1 cellular context compared by ENCODE assay signal in the genomic region with DNA sequence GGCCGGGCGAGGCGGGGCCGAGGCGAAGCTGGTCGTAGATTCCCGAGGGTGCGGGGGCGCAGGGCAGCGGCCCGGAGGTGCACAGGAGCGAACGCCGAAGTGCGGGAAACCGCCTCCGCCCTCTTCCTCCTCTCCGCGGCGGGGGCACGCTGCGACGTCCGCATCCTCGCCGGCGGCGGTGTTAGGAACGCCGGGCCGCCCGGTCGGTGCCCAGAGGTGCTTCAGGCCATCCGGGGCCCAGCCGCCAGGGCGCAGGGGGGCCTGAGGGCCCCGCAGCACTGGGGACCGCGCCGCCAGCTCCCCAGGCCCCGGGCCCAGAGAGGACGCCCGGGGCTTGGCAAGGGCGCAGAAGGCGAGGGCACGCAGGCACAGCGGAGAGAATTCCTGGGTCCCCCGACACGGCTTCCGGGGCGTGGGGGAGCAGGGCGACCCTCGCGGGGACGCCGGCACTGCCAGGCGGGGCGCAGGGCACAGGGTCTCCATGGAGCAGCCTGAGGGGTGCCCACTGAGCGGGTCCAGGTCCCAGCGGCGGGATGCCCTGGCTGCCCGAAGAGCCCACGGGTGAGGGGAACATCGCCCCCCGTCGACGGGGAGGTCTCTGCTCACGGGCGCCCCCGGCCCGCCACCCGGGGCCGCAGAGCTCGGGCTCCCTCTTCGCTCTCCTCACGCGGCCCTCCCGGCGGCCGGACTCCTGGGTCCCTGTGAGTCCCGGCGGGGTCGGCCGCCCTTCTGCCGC.
TF ChIP-seq lines count a peak whose summit lies in the region.

No MANE protein-coding gene starts in this region.

TF ChIP-seq in HepG2, 621 proteins besides CTCF, POLR2A, EP300 and RAD21 (continues in another document):
- TF ChIP-seq ZSCAN30 (CRISPR knock-in tag; IDR thresholded peaks at IDR 0.05) (no peak), ZNF12 (CRISPR knock-in tag; IDR thresholded peaks at IDR 0.05) (no peak), MXI1 (IDR thresholded peaks at IDR 0.05; ENCODE audit: borderline replicate concordance, low read depth, low read length) (no peak), TIGD3 (CRISPR knock-in tag; IDR thresholded peaks at IDR 0.05; ENCODE audit: borderline replicate concordance) (no peak), ZFP36L1 (CRISPR knock-in tag; IDR thresholded peaks at IDR 0.05) (no peak), KMT2B (CRISPR knock-in tag; IDR thresholded peaks at IDR 0.05) (no peak), CCAR2 (optimal IDR thresholded peaks at IDR 0.05; ENCODE audit: low read depth, low read length) (no peak), CHCHD3 (CRISPR knock-in tag; IDR thresholded peaks at IDR 0.05) (no peak), NKX3-1 (CRISPR knock-in tag; IDR thresholded peaks at IDR 0.05) (no peak), ZFP1 (CRISPR knock-in tag; IDR thresholded peaks at IDR 0.05) (no peak), HCFC1 (IDR thresholded peaks at IDR 0.05; ENCODE audit: low read depth, low read length) (no peak), ELF4 (CRISPR knock-in tag; IDR thresholded peaks at IDR 0.05; ENCODE audit: borderline replicate concordance) (no peak), U2AF2 (IDR thresholded peaks at IDR 0.05; ENCODE audit: low read depth, low read length) (0 out of 2 replicates have a peak, but pooled peaks have one; percentile 29), ZNF142 (CRISPR knock-in tag; IDR thresholded peaks at IDR 0.05) (peak; percentile 46; the same call in 1 of the 2 replicates), HBP1 (CRISPR knock-in tag; IDR thresholded peaks at IDR 0.05; ENCODE audit: low read depth) (no peak), ZNF558 (CRISPR knock-in tag; IDR thresholded peaks at IDR 0.05; ENCODE audit: borderline replicate concordance) (no peak), PLSCR1 (CRISPR knock-in tag; IDR thresholded peaks at IDR 0.05; ENCODE audit: borderline replicate concordance) (no peak), ZNF143 (CRISPR knock-in tag; IDR thresholded peaks at IDR 0.05) (no peak), NRL (CRISPR knock-in tag; IDR thresholded peaks at IDR 0.05; ENCODE audit: borderline replicate concordance) (no peak), ZNF879 (CRISPR knock-in tag; IDR thresholded peaks at IDR 0.05) (0 out of 2 replicates have a peak, but pooled peaks have one; percentile 58), E2F2 (CRISPR knock-in tag; IDR thresholded peaks at IDR 0.05; ENCODE audit: borderline replicate concordance) (no peak), ARHGAP35 (CRISPR knock-in tag; IDR thresholded peaks at IDR 0.05; ENCODE audit: borderline replicate concordance) (no peak), ZNF562 (CRISPR knock-in tag; IDR thresholded peaks at IDR 0.05; ENCODE audit: borderline replicate concordance) (no peak), PBX2 (CRISPR knock-in tag; IDR thresholded peaks at IDR 0.05) (no peak), HDAC1 (CRISPR knock-in tag; IDR thresholded peaks at IDR 0.05) (no peak; the same call in 1 of the 2 replicates), HOXA3 (CRISPR knock-in tag; IDR thresholded peaks at IDR 0.05) (no peak; the same call in 1 of the 2 replicates), SAP130 (CRISPR knock-in tag; IDR thresholded peaks at IDR 0.05; ENCODE audit: low read depth) (no peak; the same call in 1 of the 2 replicates), TAF15 (IDR thresholded peaks at IDR 0.05; ENCODE audit: low read depth, low read length, poor library complexity, severe bottlenecking) (no peak), HNF4A (CRISPR knock-in tag; IDR thresholded peaks at IDR 0.05) (no peak), CENPX (CRISPR knock-in tag; IDR thresholded peaks at IDR 0.05) (no peak), ZNF496 (CRISPR knock-in tag; IDR thresholded peaks at IDR 0.05; ENCODE audit: insufficient replicate concordance) (no peak), TP53 (CRISPR knock-in tag; conservative IDR thresholded peaks at IDR 0.05) (no peak; the same call in 1 of the 2 replicates)
- TF ChIP-seq, protein P1, sequence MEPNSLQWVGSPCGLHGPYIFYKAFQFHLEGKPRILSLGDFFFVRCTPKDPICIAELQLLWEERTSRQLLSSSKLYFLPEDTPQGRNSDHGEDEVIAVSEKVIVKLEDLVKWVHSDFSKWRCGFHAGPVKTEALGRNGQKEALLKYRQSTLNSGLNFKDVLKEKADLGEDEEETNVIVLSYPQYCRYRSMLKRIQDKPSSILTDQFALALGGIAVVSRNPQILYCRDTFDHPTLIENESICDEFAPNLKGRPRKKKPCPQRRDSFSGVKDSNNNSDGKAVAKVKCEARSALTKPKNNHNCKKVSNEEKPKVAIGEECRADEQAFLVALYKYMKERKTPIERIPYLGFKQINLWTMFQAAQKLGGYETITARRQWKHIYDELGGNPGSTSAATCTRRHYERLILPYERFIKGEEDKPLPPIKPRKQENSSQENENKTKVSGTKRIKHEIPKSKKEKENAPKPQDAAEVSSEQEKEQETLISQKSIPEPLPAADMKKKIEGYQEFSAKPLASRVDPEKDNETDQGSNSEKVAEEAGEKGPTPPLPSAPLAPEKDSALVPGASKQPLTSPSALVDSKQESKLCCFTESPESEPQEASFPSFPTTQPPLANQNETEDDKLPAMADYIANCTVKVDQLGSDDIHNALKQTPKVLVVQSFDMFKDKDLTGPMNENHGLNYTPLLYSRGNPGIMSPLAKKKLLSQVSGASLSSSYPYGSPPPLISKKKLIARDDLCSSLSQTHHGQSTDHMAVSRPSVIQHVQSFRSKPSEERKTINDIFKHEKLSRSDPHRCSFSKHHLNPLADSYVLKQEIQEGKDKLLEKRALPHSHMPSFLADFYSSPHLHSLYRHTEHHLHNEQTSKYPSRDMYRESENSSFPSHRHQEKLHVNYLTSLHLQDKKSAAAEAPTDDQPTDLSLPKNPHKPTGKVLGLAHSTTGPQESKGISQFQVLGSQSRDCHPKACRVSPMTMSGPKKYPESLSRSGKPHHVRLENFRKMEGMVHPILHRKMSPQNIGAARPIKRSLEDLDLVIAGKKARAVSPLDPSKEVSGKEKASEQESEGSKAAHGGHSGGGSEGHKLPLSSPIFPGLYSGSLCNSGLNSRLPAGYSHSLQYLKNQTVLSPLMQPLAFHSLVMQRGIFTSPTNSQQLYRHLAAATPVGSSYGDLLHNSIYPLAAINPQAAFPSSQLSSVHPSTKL (CRISPR knock-in tag; IDR thresholded peaks at IDR 0.05) = 0 out of 2 replicates have a peak, but pooled peaks have one; percentile 4
- TF ChIP-seq, protein P2, sequence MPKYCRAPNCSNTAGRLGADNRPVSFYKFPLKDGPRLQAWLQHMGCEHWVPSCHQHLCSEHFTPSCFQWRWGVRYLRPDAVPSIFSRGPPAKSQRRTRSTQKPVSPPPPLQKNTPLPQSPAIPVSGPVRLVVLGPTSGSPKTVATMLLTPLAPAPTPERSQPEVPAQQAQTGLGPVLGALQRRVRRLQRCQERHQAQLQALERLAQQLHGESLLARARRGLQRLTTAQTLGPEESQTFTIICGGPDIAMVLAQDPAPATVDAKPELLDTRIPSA (CRISPR knock-in tag; IDR thresholded peaks at IDR 0.05; ENCODE audit: borderline replicate concordance) = 0 out of 2 replicates have a peak, but pooled peaks have one; percentile 61
- TF ChIP-seq, protein P3, sequence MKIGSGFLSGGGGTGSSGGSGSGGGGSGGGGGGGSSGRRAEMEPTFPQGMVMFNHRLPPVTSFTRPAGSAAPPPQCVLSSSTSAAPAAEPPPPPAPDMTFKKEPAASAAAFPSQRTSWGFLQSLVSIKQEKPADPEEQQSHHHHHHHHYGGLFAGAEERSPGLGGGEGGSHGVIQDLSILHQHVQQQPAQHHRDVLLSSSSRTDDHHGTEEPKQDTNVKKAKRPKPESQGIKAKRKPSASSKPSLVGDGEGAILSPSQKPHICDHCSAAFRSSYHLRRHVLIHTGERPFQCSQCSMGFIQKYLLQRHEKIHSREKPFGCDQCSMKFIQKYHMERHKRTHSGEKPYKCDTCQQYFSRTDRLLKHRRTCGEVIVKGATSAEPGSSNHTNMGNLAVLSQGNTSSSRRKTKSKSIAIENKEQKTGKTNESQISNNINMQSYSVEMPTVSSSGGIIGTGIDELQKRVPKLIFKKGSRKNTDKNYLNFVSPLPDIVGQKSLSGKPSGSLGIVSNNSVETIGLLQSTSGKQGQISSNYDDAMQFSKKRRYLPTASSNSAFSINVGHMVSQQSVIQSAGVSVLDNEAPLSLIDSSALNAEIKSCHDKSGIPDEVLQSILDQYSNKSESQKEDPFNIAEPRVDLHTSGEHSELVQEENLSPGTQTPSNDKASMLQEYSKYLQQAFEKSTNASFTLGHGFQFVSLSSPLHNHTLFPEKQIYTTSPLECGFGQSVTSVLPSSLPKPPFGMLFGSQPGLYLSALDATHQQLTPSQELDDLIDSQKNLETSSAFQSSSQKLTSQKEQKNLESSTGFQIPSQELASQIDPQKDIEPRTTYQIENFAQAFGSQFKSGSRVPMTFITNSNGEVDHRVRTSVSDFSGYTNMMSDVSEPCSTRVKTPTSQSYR (CRISPR knock-in tag; IDR thresholded peaks at IDR 0.05; ENCODE audit: borderline replicate concordance) = no peak
- TF ChIP-seq, protein P4, sequence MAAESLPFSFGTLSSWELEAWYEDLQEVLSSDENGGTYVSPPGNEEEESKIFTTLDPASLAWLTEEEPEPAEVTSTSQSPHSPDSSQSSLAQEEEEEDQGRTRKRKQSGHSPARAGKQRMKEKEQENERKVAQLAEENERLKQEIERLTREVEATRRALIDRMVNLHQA (CRISPR knock-in tag; IDR thresholded peaks at IDR 0.05) = no peak
